ENCODE assay signal across 19 cellular contexts in the genomic region with DNA sequence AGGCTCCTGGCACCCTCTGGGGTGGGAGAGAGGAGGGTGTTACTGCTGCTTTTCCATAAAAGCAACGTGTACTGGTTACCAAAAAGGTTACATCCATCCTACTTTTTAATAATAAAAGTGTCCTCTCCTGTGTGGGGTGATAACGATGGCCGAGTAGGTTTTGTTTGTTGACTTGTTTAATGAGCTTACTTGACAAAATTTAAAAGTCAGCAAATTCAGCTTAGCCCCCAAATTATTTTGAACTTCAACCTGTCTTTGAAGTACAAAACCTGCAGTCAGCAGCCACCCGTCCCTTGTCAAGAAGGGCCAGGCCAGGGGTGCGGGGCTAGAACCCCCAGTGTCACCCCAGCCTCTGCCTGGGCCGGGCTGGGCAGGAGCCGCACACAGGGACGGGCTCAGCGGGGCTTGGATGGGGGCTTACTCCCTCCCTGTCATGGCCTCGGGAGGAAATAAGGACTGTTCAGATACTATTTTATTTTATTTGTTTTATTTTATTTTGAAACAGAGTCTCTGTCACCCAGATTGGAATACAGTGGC.
DNase-seq lines count a peak whose midpoint lies in the region; ATAC-seq, FAIRE-seq and TF ChIP-seq lines count a peak whose summit lies in the region.
"Had no signal": no experiment of that assay in that cellular context is flagged by ENCODE, and none has a peak within 500 bp of the region (broad histone marks: within the 10 kb centered on the region; RNA-seq: fewer than 3 reads in every experiment).

No MANE protein-coding gene starts in this region.

- no peak overlapping the region for H3K4me3 Mint-ChIP-seq in activated CD4-positive, alpha-beta T cell treated with anti-CD3 and anti-CD28 coated beads, Interleukin-2, amount 10 ng/mL, durations not matched to agents 24 days and 14 days

- TF ChIP-seq POLR2A in A549 (IDR thresholded peaks at IDR 0.05; ENCODE audit: low read length) (no peak), HepG2 (IDR thresholded peaks at IDR 0.05; ENCODE audit: insufficient read depth in 1 of 2, low read depth in 2 of 2, low read length in 2 of 2) (no peak)

- TF ChIP-seq RAD21 in A549 (conservative IDR thresholded peaks at IDR 0.05 in 1 of 2, IDR thresholded peaks at IDR 0.05 in 1 of 2) (no peak), HepG2 (CRISPR knock-in tag; IDR thresholded peaks at IDR 0.05) (no peak)

- H3K9me3 ChIP-seq in A549 (no peaks in the 10 kb centered on the region), RWPE2 (ENCODE audit: severe bottlenecking) (no peaks in the 10 kb centered on the region), HepG2 (ENCODE audit: low read length) (no peaks in the 10 kb centered on the region)

- intact Hi-C loops in activated CD4-positive, alpha-beta T cell treated with anti-CD3 and anti-CD28 coated beads, Interleukin-2, amount 10 ng/mL, durations not matched to agents 24 days and 14 days (cut with micrococcal nuclease) = no loop called here
- intact Hi-C loops in HepG2 (cut with micrococcal nuclease; ENCODE audit: unreplicated experiment) = no loop called here

- in situ Hi-C loops in HepG2 (cut with HindIII; ENCODE audit: extremely low pct_ligation_motif_present, low pct_unique_long_range_greater_than_20kb) = no loop called here

- peak overlapping the region; percentile 86 for H3K27ac Mint-ChIP-seq in activated CD4-positive, alpha-beta T cell treated with anti-CD3 and anti-CD28 coated beads, Interleukin-2, amount 10 ng/mL, durations not matched to agents 24 days and 14 days

- CTCF ChIA-PET in A549 (lab: Yijun Ruan, JAX) (interaction anchor here (0.6 to 1.8 kb wide), 6 partner anchors 10 to 743 kb away, joined by 3 to 5 read pairs (median 3); no protein-coding TSS in a partner anchor), HepG2 (lab: Yijun Ruan, JAX; ENCODE audit: low intra/inter-chr PET ratio, low total read pairs) (no interaction called here), GM10248 (lab: Yijun Ruan, JAX) (interaction anchor here (1.0 to 2.1 kb wide), 3 partner anchors 11 to 97 kb away, joined by 3 to 6 read pairs (median 3); no protein-coding TSS in a partner anchor)

- no peak for TF ChIP-seq CTCF in A549 (IDR thresholded peaks at IDR 0.05)
- no peak for TF ChIP-seq CTCF in RWPE2 (IDR thresholded peaks at IDR 0.05; ENCODE audit: poor library complexity, severe bottlenecking)
- no peak for TF ChIP-seq CTCF in HepG2 (CRISPR knock-in tag; IDR thresholded peaks at IDR 0.05)
- no peak for TF ChIP-seq CTCF in D721Med (IDR thresholded peaks at IDR 0.05; ENCODE audit: insufficient read depth, missing control alignments)
- no peak for TF ChIP-seq CTCF in GM10248 (IDR thresholded peaks at IDR 0.05; ENCODE audit: control extremely low read depth, extremely low read depth, low read depth, missing control alignments)

- H3K36me3 ChIP-seq in RWPE2 (ENCODE audit: low read depth) (peaks cover 24% of the 10 kb centered on the region), HepG2 (replicated peaks in 1 of 2; ENCODE audit: control insufficient read depth in 1 of 2, insufficient read depth in 2 of 2, low read length in 2 of 2) (peaks cover 41 to 76% of the 10 kb centered on the region in 2 experiments; a peak in 4 of 5 replicates)

- H3K4me3 ChIP-seq in A549 (no peak overlapping the region), RWPE2 (ENCODE audit: severe bottlenecking) (no peak overlapping the region), HepG2 (replicated peaks in 1 of 3; ENCODE audit: insufficient read depth in 1 of 3, low read depth in 2 of 3, low read length in 3 of 3) (no peak overlapping the region)

- 91% methylated on average over 10 of the region's 10 CpGs for WGBS in A549 (ENCODE audit: missing lambda C conversion rate)
- WGBS in HepG2 (ENCODE audit: low lambda C conversion rate) = 95% methylated on average over 10 of the region's 10 CpGs

- TF ChIP-seq EP300 in A549 (IDR thresholded peaks at IDR 0.05) (no peak), HepG2 (IDR thresholded peaks at IDR 0.05; ENCODE audit: low read depth in 2 of 2, low read length in 2 of 2) (no peak), HepG2 (CRISPR knock-in tag; IDR thresholded peaks at IDR 0.05; ENCODE audit: borderline replicate concordance) (no peak)

- no peaks in the 10 kb centered on the region for H4K20me1 ChIP-seq in HepG2 (ENCODE audit: insufficient read depth, low read length)

- no peak for ATAC-seq in A549
- no peak for ATAC-seq in RWPE2 (ENCODE audit: low read depth)
- ATAC-seq in HepG2 = no peak
- ATAC-seq in GM21717 (IDR thresholded peaks at IDR 0.05; ENCODE audit: unreplicated experiment) = no peak
- ATAC-seq: Panc1 had no signal

- no TSS peak for BruUV-seq in HepG2 (replicated peaks; lab: Mats Ljungman, UMichigan)

- no peaks in the 10 kb centered on the region for H3K9me3 Mint-ChIP-seq in activated CD4-positive, alpha-beta T cell treated with anti-CD3 and anti-CD28 coated beads, Interleukin-2, amount 10 ng/mL, durations not matched to agents 24 days and 14 days
- H3K9me3 Mint-ChIP-seq: CD4-positive, CD25-positive, alpha-beta regulatory T cell had no signal

- H3K36me3 Mint-ChIP-seq in activated CD4-positive, alpha-beta T cell treated with anti-CD3 and anti-CD28 coated beads, Interleukin-2, amount 10 ng/mL, durations not matched to agents 24 days and 14 days (ENCODE audit: low read depth) = peaks cover 71% of the 10 kb centered on the region

- H3K4me1 ChIP-seq in A549 = peaks cover 24% of the 10 kb centered on the region
- peaks cover 22% of the 10 kb centered on the region for H3K4me1 ChIP-seq in RWPE2 (ENCODE audit: insufficient read depth, poor library complexity, severe bottlenecking)
- no peaks in the 10 kb centered on the region for H3K4me1 ChIP-seq in HepG2 (ENCODE audit: insufficient read depth, low read length)

- FAIRE-seq in A549 (lab: Jason Lieb, UNC) (no peak), HepG2 (lab: Jason Lieb, UNC) (no peak), D721Med (lab: Jason Lieb, UNC) (no peak)
- FAIRE-seq: GM12891 had no signal

- H3K4me2 ChIP-seq in A549 (no peak overlapping the region), HepG2 (ENCODE audit: low read depth, low read length) (no peak overlapping the region)
- H3K4me2 ChIP-seq: KMS-11 had no signal

- no peak overlapping the region for H3K27ac ChIP-seq in A549
- no peak overlapping the region for H3K27ac ChIP-seq in RWPE2 (ENCODE audit: poor library complexity, severe bottlenecking)
- H3K27ac ChIP-seq in HepG2 (ENCODE audit: extremely low read length, insufficient read depth, low read length) = no peak overlapping the region
- H3K27ac ChIP-seq: HL-60, KMS-11 had no signal

- no peak overlapping the region for H3K9ac ChIP-seq in HepG2 (ENCODE audit: insufficient read depth, low read depth, low read length)
- H3K9ac ChIP-seq: KMS-11 had no signal

- no peaks in the 10 kb centered on the region for H3K27me3 Mint-ChIP-seq in activated CD4-positive, alpha-beta T cell treated with anti-CD3 and anti-CD28 coated beads, Interleukin-2, amount 10 ng/mL, durations not matched to agents 24 days and 14 days
- H3K27me3 Mint-ChIP-seq: CD4-positive, CD25-positive, alpha-beta regulatory T cell had no signal

- H3K4me1 Mint-ChIP-seq in activated CD4-positive, alpha-beta T cell treated with anti-CD3 and anti-CD28 coated beads, Interleukin-2, amount 10 ng/mL, durations not matched to agents 24 days and 14 days = peaks cover 39% of the 10 kb centered on the region

- no peak for DNase-seq in activated CD4-positive, alpha-beta T cell treated with anti-CD3 and anti-CD28 coated beads, Interleukin-2, amount 10 ng/mL, durations not matched to agents 24 days and 14 days
- DNase-seq in activated CD4-positive, alpha-beta T cell treated with anti-CD3 and anti-CD28 coated beads, Interleukin-2, amount 50 U/mL, for 1 hour = no peak
- DNase-seq in A549 (ENCODE audit: low read depth in 1 of 2, low spot score in 1 of 2) (no peak), RWPE2 (ENCODE audit: low spot score) (peak; percentile 57), HepG2 (ENCODE audit: low spot score) (no peak), D721Med (ENCODE audit: insufficient read length, low spot score) (no peak), GM10248 (ENCODE audit: extremely low spot score) (no peak)
- DNase-seq: 8988T; Calu3; CD4-positive, CD25-positive, alpha-beta regulatory T cell; GOT3; NCI-H2029; NCI-H774; SIG-M5 had no signal

- H2AFZ ChIP-seq in HepG2 (ENCODE audit: low read length) = no peak overlapping the region

- POLR2A ChIA-PET in A549 (lab: Yijun Ruan, JAX) = no interaction called here
- POLR2A ChIA-PET in HepG2 (lab: Yijun Ruan, JAX) = no interaction called here
- POLR2A ChIA-PET in GM10248 (lab: Yijun Ruan, JAX) = no interaction called here

- no peaks in the 10 kb centered on the region for H3K79me2 ChIP-seq in HepG2 (ENCODE audit: insufficient read depth, low read length)

- H3K27me3 ChIP-seq in RWPE2 (ENCODE audit: insufficient read depth, poor library complexity, severe bottlenecking) (no peaks in the 10 kb centered on the region), HepG2 (ENCODE audit: control insufficient read depth in 1 of 2, insufficient read depth in 2 of 2, low read length in 2 of 2) (no peaks in the 10 kb centered on the region)

TF ChIP-seq in A549, 52 proteins besides CTCF, POLR2A, EP300 and RAD21:
- TF ChIP-seq CHD2 (IDR thresholded peaks at IDR 0.05; ENCODE audit: low read length, partially characterized antibody) (no peak), MAFK (IDR thresholded peaks at IDR 0.05; ENCODE audit: partially characterized antibody) (peak; percentile 82), FOSB (CRISPR knock-in tag; IDR thresholded peaks at IDR 0.05) (no peak), FOSL2 (IDR thresholded peaks at IDR 0.05) (no peak), FOSL2 (CRISPR knock-in tag; IDR thresholded peaks at IDR 0.05) (no peak)

TF ChIP-seq in HepG2, 621 proteins besides CTCF, POLR2A, EP300 and RAD21 (continues in another document):
- no peak for TF ChIP-seq ZNF510 (CRISPR knock-in tag; IDR thresholded peaks at IDR 0.05; ENCODE audit: low read depth)
- peak; percentile 86 to 88 for TF ChIP-seq MAFK (conservative IDR thresholded peaks at IDR 0.05 in 1 of 2, IDR thresholded peaks at IDR 0.05 in 1 of 2; ENCODE audit: low read length in 2 of 2)
- TF ChIP-seq, protein P1, sequence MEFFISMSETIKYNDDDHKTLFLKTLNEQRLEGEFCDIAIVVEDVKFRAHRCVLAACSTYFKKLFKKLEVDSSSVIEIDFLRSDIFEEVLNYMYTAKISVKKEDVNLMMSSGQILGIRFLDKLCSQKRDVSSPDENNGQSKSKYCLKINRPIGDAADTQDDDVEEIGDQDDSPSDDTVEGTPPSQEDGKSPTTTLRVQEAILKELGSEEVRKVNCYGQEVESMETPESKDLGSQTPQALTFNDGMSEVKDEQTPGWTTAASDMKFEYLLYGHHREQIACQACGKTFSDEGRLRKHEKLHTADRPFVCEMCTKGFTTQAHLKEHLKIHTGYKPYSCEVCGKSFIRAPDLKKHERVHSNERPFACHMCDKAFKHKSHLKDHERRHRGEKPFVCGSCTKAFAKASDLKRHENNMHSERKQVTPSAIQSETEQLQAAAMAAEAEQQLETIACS (CRISPR knock-in tag; IDR thresholded peaks at IDR 0.05) = no peak
- no peak for TF ChIP-seq SNRNP70 (IDR thresholded peaks at IDR 0.05; ENCODE audit: low read depth, low read length)
